In the genomic region with DNA sequence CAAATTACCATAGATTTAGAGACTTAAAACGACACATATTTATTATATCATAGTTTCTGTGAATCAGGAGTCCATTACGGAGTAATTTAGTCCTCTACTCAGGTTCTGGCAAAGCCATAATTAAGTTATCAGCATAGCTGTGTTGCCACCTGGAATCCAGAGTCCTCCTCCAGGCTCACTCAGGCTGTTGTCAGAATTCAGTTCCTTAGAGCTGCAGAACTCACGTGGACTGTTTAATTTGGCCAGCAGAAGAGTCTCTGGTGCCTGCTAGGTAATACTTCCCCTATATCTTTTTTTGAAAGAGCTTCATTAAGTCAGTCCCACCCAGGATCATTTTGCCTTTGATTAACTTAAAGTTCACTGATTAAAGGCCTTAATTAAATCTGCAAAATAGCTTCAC, we compare ENCODE assay signal across 9 cellular contexts.
"Had no signal": no experiment of that assay in that cellular context is flagged by ENCODE, and none has a peak within 500 bp of the region (broad histone marks: within the 10 kb centered on the region; RNA-seq: fewer than 3 reads in every experiment).

No MANE protein-coding gene starts in this region.

- H3K36me3 ChIP-seq: HAP-1 had no signal

- H3K4me1 ChIP-seq: HAP-1 had no signal

- H3K4me2 ChIP-seq: GM23338 had no signal

- H2AFZ ChIP-seq: GM23248, GM23338 had no signal

- H3K27ac ChIP-seq: GM23248 had no signal

- H3K9ac ChIP-seq: GM23248 had no signal

- H3K4me3 ChIP-seq: GM23248, GM23338, HAP-1 had no signal

- DNase-seq: GM23248, GOT3, H7, H9, HCEC 1CT, HFFc6 had no signal

- ATAC-seq: GM23338, HCT116 had no signal

- H3K9me3 ChIP-seq: HAP-1 had no signal
